12 cellular contexts compared by ENCODE assay signal in the genomic region with DNA sequence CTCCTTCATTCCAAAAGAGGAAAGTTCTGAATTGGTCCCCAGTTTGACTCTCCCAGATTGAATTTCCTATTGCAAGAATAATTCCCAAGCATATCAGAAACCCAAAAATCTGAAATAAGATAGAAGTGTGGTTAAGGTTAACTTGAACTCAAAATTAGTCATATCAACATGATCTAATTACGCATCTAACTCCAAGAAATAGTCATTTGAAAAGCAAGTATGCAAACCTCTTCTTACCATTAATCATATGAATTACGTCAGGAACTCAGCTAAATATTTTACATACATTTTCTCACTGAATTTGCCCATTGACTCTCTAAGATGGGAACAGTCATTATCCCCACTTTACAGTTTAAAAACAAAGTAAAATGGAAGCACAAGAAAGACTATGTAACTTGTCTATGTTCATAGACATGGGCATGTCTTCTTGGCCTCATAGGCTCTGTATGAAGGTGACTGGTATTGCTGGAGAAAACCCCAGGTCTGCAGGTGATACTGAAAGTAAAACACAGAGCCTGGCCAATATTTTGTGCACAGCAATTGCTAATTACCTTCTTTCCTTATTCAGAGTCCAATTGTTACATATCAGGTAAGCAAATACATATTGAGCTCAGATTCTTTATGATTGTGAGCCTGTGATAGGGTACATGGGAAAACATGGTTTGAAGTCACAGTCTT.
"Had no signal": no experiment of that assay in that cellular context is flagged by ENCODE, and none has a peak within 500 bp of the region (broad histone marks: within the 10 kb centered on the region; RNA-seq: fewer than 3 reads in every experiment).

No MANE protein-coding gene starts in this region.

- H3K27me3 Mint-ChIP-seq: stimulated activated naive B cell treated with anti-CD40 and anti-IgM and Interleukin-4, amounts not matched to agents 10 μg/mL and 1 μg/mL and 100 μg/mL, for 72 hours had no signal

- H3K27me3 ChIP-seq: adrenal gland, dorsolateral prefrontal cortex, gastrocnemius medialis, heart left ventricle, pancreas, thyroid gland had no signal

- H3K9me3 ChIP-seq: adrenal gland, gastrocnemius medialis, heart left ventricle, pancreas, thyroid gland had no signal

- H3K36me3 Mint-ChIP-seq: activated naive CD4-positive, alpha-beta T cell treated with anti-CD3 and anti-CD28 coated beads, Interleukin-2, amount 50 U/mL, for 24 hours; stimulated activated naive B cell treated with anti-CD40 and anti-IgM and Interleukin-4, amounts not matched to agents 10 μg/mL and 1 μg/mL and 100 μg/mL, for 72 hours had no signal

- H3K9me3 Mint-ChIP-seq: activated naive CD4-positive, alpha-beta T cell treated with anti-CD3 and anti-CD28 coated beads, Interleukin-2, amount 50 U/mL, for 24 hours; endodermal cell; neural crest cell; stimulated activated naive B cell treated with anti-CD40 and anti-IgM and Interleukin-4, amounts not matched to agents 10 μg/mL and 1 μg/mL and 100 μg/mL, for 72 hours had no signal

- H3K27ac Mint-ChIP-seq: activated naive CD4-positive, alpha-beta T cell treated with anti-CD3 and anti-CD28 coated beads, Interleukin-2, amount 50 U/mL, for 24 hours; endodermal cell; stimulated activated naive B cell treated with anti-CD40 and anti-IgM and Interleukin-4, amounts not matched to agents 10 μg/mL and 1 μg/mL and 100 μg/mL, for 72 hours had no signal

- H3K27ac ChIP-seq: adrenal gland, dorsolateral prefrontal cortex, gastrocnemius medialis, heart left ventricle, pancreas, thyroid gland had no signal

- H3K4me1 Mint-ChIP-seq: activated naive CD4-positive, alpha-beta T cell treated with anti-CD3 and anti-CD28 coated beads, Interleukin-2, amount 50 U/mL, for 24 hours; neural crest cell; stimulated activated naive B cell treated with anti-CD40 and anti-IgM and Interleukin-4, amounts not matched to agents 10 μg/mL and 1 μg/mL and 100 μg/mL, for 72 hours had no signal

- H3K4me1 ChIP-seq: adrenal gland, gastrocnemius medialis, heart left ventricle, pancreas had no signal

- DNase-seq: activated effector memory CD4-positive, alpha-beta T cell treated with anti-CD3 and anti-CD28 coated beads, Interleukin-2, amount 50 U/mL, for 16 hours; activated T-cell treated with anti-CD3 and anti-CD28 coated beads, Interleukin-2, amount 50 U/mL, for 1 hour; adrenal gland; dorsolateral prefrontal cortex; endodermal cell; gastrocnemius medialis; heart left ventricle; pancreas; stimulated activated naive B cell treated with anti-CD40 and anti-IgM and Interleukin-4, amounts not matched to agents 10 μg/mL and 1 μg/mL and 100 μg/mL, for 72 hours; thyroid gland had no signal

- H3K4me3 Mint-ChIP-seq: activated naive CD4-positive, alpha-beta T cell treated with anti-CD3 and anti-CD28 coated beads, Interleukin-2, amount 50 U/mL, for 24 hours; endodermal cell; neural crest cell; stimulated activated naive B cell treated with anti-CD40 and anti-IgM and Interleukin-4, amounts not matched to agents 10 μg/mL and 1 μg/mL and 100 μg/mL, for 72 hours had no signal

- H3K4me3 ChIP-seq: adrenal gland, dorsolateral prefrontal cortex, gastrocnemius medialis, heart left ventricle, pancreas, thyroid gland had no signal

- ATAC-seq: gastrocnemius medialis; heart left ventricle; pancreas; stimulated activated naive B cell treated with anti-CD40 and anti-IgM and Interleukin-4, amounts not matched to agents 10 μg/mL and 1 μg/mL and 100 μg/mL, for 72 hours had no signal

- H3K36me3 ChIP-seq: adrenal gland, gastrocnemius medialis, pancreas, thyroid gland had no signal
